Comparison of ENCODE assay signal across 17 cellular contexts in genomic region chr1:49465486-49466185, GRCh38.
"Had no signal": no experiment of that assay in that cellular context is flagged by ENCODE, and none has a peak within 500 bp of the region (broad histone marks: within the 10 kb centered on the region; RNA-seq: fewer than 3 reads in every experiment).

No MANE protein-coding gene starts in this region.

- ATAC-seq: activated CD4-positive, alpha-beta T cell treated with anti-CD3 and anti-CD28 coated beads for 36 hours; activated CD8-positive, alpha-beta memory T cell treated with anti-CD3 and anti-CD28 coated beads, Interleukin-2, amount 10 ng/mL, durations not matched to agents 7 days and 5 days; activated CD8-positive, alpha-beta T cell treated with anti-CD3 and anti-CD28 coated beads, Interleukin-2, amount 10 ng/mL, durations not matched to agents 7 days and 5 days; activated T-cell treated with anti-CD3 and anti-CD28 coated beads, Interleukin-2, amount 50 U/mL, for 72 hours; naive thymus-derived CD4-positive, alpha-beta T cell; sciatic nerve; stimulated activated effector memory CD8-positive, alpha-beta T cell treated with anti-CD3 and anti-CD28 coated beads, Interleukin-12 subunit alpha, Interleukin-12 subunit beta, amount 100 ng/mL, for 72 hours had no signal

- DNase-seq: activated CD4-positive, alpha-beta T cell treated with anti-CD3 and anti-CD28 coated beads for 36 hours; activated CD4-positive, CD25-positive, alpha-beta regulatory T cell; activated CD8-positive, alpha-beta memory T cell treated with anti-CD3 and anti-CD28 coated beads, Interleukin-2, amount 10 ng/mL, durations not matched to agents 7 days and 5 days; activated CD8-positive, alpha-beta T cell treated with anti-CD3 and anti-CD28 coated beads, Interleukin-2, amount 10 ng/mL, durations not matched to agents 7 days and 5 days; activated naive CD4-positive, alpha-beta T cell treated with anti-CD3 and anti-CD28 coated beads for 36 hours; activated naive CD8-positive, alpha-beta T cell treated with anti-CD3 and anti-CD28 coated beads for 36 hours; activated T-cell treated with anti-CD3 and anti-CD28 coated beads, Interleukin-2, amount 50 U/mL, for 72 hours; endodermal cell; midbrain; naive thymus-derived CD4-positive, alpha-beta T cell; ovary; retina; stimulated activated CD4-positive, alpha-beta T cell treated with anti-CD3 and anti-CD28 coated beads, Interleukin-12 subunit alpha, Interleukin-12 subunit beta, amount 100 ng/mL, for 4 hours; stimulated activated CD4-positive, alpha-beta T cell treated with anti-CD3 and anti-CD28 coated beads, Interleukin-4, amount 100 ng/mL, for 1 hour; uterus had no signal
